In genomic region chr19:52187407-52187806, GRCh38 we compare ENCODE assay signal across 23 cellular contexts. TPM values are rescaled to one million over a fixed set of nuclear protein-coding genes. Genes with fewer than 3 reads are reported as not detected.
A peak's percentile ranks its signal among the peaks of the same experiment; 100 is the strongest.
DNase-seq lines count a peak whose midpoint lies in the region; ATAC-seq and TF ChIP-seq lines count a peak whose summit lies in the region.
"Had no signal": no experiment of that assay in that cellular context is flagged by ENCODE, and none has a peak within 500 bp of the region (broad histone marks: within the 10 kb centered on the region; RNA-seq: fewer than 3 reads in every experiment).

No MANE protein-coding gene starts in this region.

- H3K27me3 ChIP-seq in CD4-positive, alpha-beta T cell (ENCODE audit: control insufficient read depth, insufficient read depth, low read length), result no peaks in the 10 kb centered on the region
- no peaks in the 10 kb centered on the region for H3K27me3 ChIP-seq in hepatocyte
- H3K27me3 ChIP-seq: BE2C, SJSA1 had no signal

- peaks cover 19% of the 10 kb centered on the region for H3K4me1 ChIP-seq in hepatocyte (ENCODE audit: insufficient read depth)

- H3K9me2 ChIP-seq in hepatocyte (replicated peaks; ENCODE audit: insufficient read depth), result no peaks in the 10 kb centered on the region

- no peak overlapping the region for H3K4me3 ChIP-seq in hepatocyte
- H3K4me3 ChIP-seq: PC-9, SJSA1 had no signal

- no peak for DNase-seq in CD4-positive, alpha-beta T cell
- DNase-seq in T-helper 17 cell (no peak), hepatocyte (ENCODE audit: low spot score) (no peak)
- no peak for DNase-seq in activated CD4-positive, alpha-beta T cell treated with anti-CD3 and anti-CD28 coated beads, Interleukin-2, amount 10 ng/mL, durations not matched to agents 24 days and 14 days
- no peak for DNase-seq in activated CD8-positive, alpha-beta T cell treated with anti-CD3 and anti-CD28 coated beads for 36 hours
- DNase-seq: BE2C; CD4-positive, alpha-beta memory T cell; COR-L47; DMS53; HCEC 1CT; Kasumi-1; NCI-H1105 treated with DMSO at 0.1 percent for 48 hours; NCI-H146; NCI-H2029 treated with DMSO at 0.1 percent for 48 hours; NCI-H446 treated with DMSO at 0.1 percent for 48 hours; NCI-H526; NCI-H82; NK-92 treated with Interleukin-12 subunit alpha and Interleukin-12 subunit beta, amount 100 ng/mL, for 24 hours; PC-9; Right ventricle myocardium superior had no signal

- CTCF ChIA-PET in CD4-positive, alpha-beta T cell (lab: Charles Lee), result no interaction called here
- CTCF ChIA-PET in activated CD8-positive, alpha-beta T cell treated with anti-CD3 and anti-CD28 coated beads for 36 hours (lab: Charles Lee), result no interaction called here

- peaks cover 33% of the 10 kb centered on the region for H3K4me1 Mint-ChIP-seq in CD4-positive, alpha-beta T cell (ENCODE audit: low read depth)
- peaks cover 22% of the 10 kb centered on the region for H3K4me1 Mint-ChIP-seq in T-helper 17 cell
- H3K4me1 Mint-ChIP-seq in activated CD4-positive, alpha-beta T cell treated with anti-CD3 and anti-CD28 coated beads, Interleukin-2, amount 10 ng/mL, durations not matched to agents 24 days and 14 days, result peaks cover 19% of the 10 kb centered on the region
- H3K4me1 Mint-ChIP-seq in activated CD8-positive, alpha-beta T cell treated with anti-CD3 and anti-CD28 coated beads for 36 hours (ENCODE audit: low read depth), result peaks cover 20% of the 10 kb centered on the region

- H3K9me3 ChIP-seq in CD4-positive, alpha-beta T cell (ENCODE audit: control insufficient read depth, low read length), result no peaks in the 10 kb centered on the region
- no peaks in the 10 kb centered on the region for H3K9me3 ChIP-seq in T-helper 17 cell (ENCODE audit: control insufficient read depth, low read length, poor library complexity, severe bottlenecking)
- no peaks in the 10 kb centered on the region for H3K9me3 ChIP-seq in hepatocyte (ENCODE audit: low read depth)
- H3K9me3 ChIP-seq: BE2C, SJSA1 had no signal

- WGBS in hepatocyte (ENCODE audit: low lambda C conversion rate, missing lambda C conversion rate), result 97% methylated on average over 1 of the region's 1 CpG

- peak overlapping the region; percentile 96 for H3K27ac Mint-ChIP-seq in CD4-positive, alpha-beta T cell
- peak overlapping the region; percentile 97 for H3K27ac Mint-ChIP-seq in T-helper 17 cell
- no peak overlapping the region for H3K27ac Mint-ChIP-seq in activated CD4-positive, alpha-beta T cell treated with anti-CD3 and anti-CD28 coated beads, Interleukin-2, amount 10 ng/mL, durations not matched to agents 24 days and 14 days
- no peak overlapping the region for H3K27ac Mint-ChIP-seq in activated CD8-positive, alpha-beta T cell treated with anti-CD3 and anti-CD28 coated beads for 36 hours

- peaks cover 28% of the 10 kb centered on the region for H3K36me3 Mint-ChIP-seq in CD4-positive, alpha-beta T cell (ENCODE audit: low read depth)
- peaks cover 5% of the 10 kb centered on the region for H3K36me3 Mint-ChIP-seq in T-helper 17 cell (ENCODE audit: low read depth)
- H3K36me3 Mint-ChIP-seq in activated CD4-positive, alpha-beta T cell treated with anti-CD3 and anti-CD28 coated beads, Interleukin-2, amount 10 ng/mL, durations not matched to agents 24 days and 14 days (ENCODE audit: low read depth), result peaks cover 12% of the 10 kb centered on the region
- H3K36me3 Mint-ChIP-seq in activated CD8-positive, alpha-beta T cell treated with anti-CD3 and anti-CD28 coated beads for 36 hours (ENCODE audit: low read depth), result peaks cover 14% of the 10 kb centered on the region

- no peak overlapping the region for H3K4me3 Mint-ChIP-seq in CD4-positive, alpha-beta T cell
- H3K4me3 Mint-ChIP-seq in T-helper 17 cell, result no peak overlapping the region
- no peak overlapping the region for H3K4me3 Mint-ChIP-seq in activated CD4-positive, alpha-beta T cell treated with anti-CD3 and anti-CD28 coated beads, Interleukin-2, amount 10 ng/mL, durations not matched to agents 24 days and 14 days
- no peak overlapping the region for H3K4me3 Mint-ChIP-seq in activated CD8-positive, alpha-beta T cell treated with anti-CD3 and anti-CD28 coated beads for 36 hours

- H2AFZ ChIP-seq in hepatocyte, result no peak overlapping the region
- H2AFZ ChIP-seq: PC-9 had no signal

- peaks cover 16% of the 10 kb centered on the region for H4K20me1 ChIP-seq in hepatocyte (ENCODE audit: insufficient read depth, poor library complexity, severe bottlenecking)

- H3K79me2 ChIP-seq in hepatocyte, result peaks cover 29% of the 10 kb centered on the region

- intact Hi-C loops in CD4-positive, alpha-beta T cell (cut with DNase I, micrococcal nuclease), result loop anchor here in 1 of 2 experiments (5.0 kb wide), 1 partner anchor 485 kb away; no protein-coding TSS in a partner anchor
- intact Hi-C loops in activated CD4-positive, alpha-beta T cell treated with anti-CD3 and anti-CD28 coated beads, Interleukin-2, amount 10 ng/mL, durations not matched to agents 24 days and 14 days (cut with micrococcal nuclease), result no loop called here
- intact Hi-C loops in activated CD8-positive, alpha-beta T cell treated with anti-CD3 and anti-CD28 coated beads for 36 hours (cut with micrococcal nuclease), result no loop called here

- H3K27ac ChIP-seq in CD4-positive, alpha-beta T cell (ENCODE audit: low read depth, low read length), result no peak overlapping the region
- H3K27ac ChIP-seq in hepatocyte, result peak overlapping the region; percentile 62
- H3K27ac ChIP-seq: PC-9, SJSA1 had no signal

- H3K4me2 ChIP-seq in hepatocyte, result no peak overlapping the region
- H3K4me2 ChIP-seq: PC-9 had no signal

- no peak for TF ChIP-seq CTCF in CD4-positive, alpha-beta T cell (IDR thresholded peaks at IDR 0.05)
- TF ChIP-seq CTCF in hepatocyte (IDR thresholded peaks at IDR 0.05; ENCODE audit: poor library complexity), result no peak
- no peak for TF ChIP-seq CTCF in activated CD8-positive, alpha-beta T cell treated with anti-CD3 and anti-CD28 coated beads for 36 hours (IDR thresholded peaks at IDR 0.05)

- no peak for ATAC-seq in CD4-positive, alpha-beta T cell (ENCODE audit: poor library complexity)
- ATAC-seq in T-helper 17 cell (no peak), HG02981 (IDR thresholded peaks at IDR 0.05; ENCODE audit: unreplicated experiment) (no peak), GM19324 (IDR thresholded peaks at IDR 0.05; ENCODE audit: low FRiP score, unreplicated experiment) (no peak)
- ATAC-seq in activated CD8-positive, alpha-beta T cell treated with anti-CD3 and anti-CD28 coated beads for 36 hours, result no peak

- H3K36me3 ChIP-seq in hepatocyte (replicated peaks; ENCODE audit: insufficient read depth, low read depth), result no peaks in the 10 kb centered on the region

- H3K9me3 Mint-ChIP-seq in CD4-positive, alpha-beta T cell, result no peaks in the 10 kb centered on the region
- no peaks in the 10 kb centered on the region for H3K9me3 Mint-ChIP-seq in activated CD4-positive, alpha-beta T cell treated with anti-CD3 and anti-CD28 coated beads, Interleukin-2, amount 10 ng/mL, durations not matched to agents 24 days and 14 days
- H3K9me3 Mint-ChIP-seq in activated CD8-positive, alpha-beta T cell treated with anti-CD3 and anti-CD28 coated beads for 36 hours, result no peaks in the 10 kb centered on the region

- H3K27me3 Mint-ChIP-seq in CD4-positive, alpha-beta T cell, result no peaks in the 10 kb centered on the region
- no peaks in the 10 kb centered on the region for H3K27me3 Mint-ChIP-seq in T-helper 17 cell
- no peaks in the 10 kb centered on the region for H3K27me3 Mint-ChIP-seq in activated CD4-positive, alpha-beta T cell treated with anti-CD3 and anti-CD28 coated beads, Interleukin-2, amount 10 ng/mL, durations not matched to agents 24 days and 14 days
- no peaks in the 10 kb centered on the region for H3K27me3 Mint-ChIP-seq in activated CD8-positive, alpha-beta T cell treated with anti-CD3 and anti-CD28 coated beads for 36 hours
- H3K27me3 Mint-ChIP-seq: CD4-positive, alpha-beta memory T cell had no signal

- POLR2A ChIA-PET in CD4-positive, alpha-beta T cell (lab: Charles Lee), result no interaction called here
- POLR2A ChIA-PET in activated CD8-positive, alpha-beta T cell treated with anti-CD3 and anti-CD28 coated beads for 36 hours (lab: Charles Lee), result interaction anchor here (0.7 to 0.8 kb wide), 2 partner anchors 16 to 138 kb away, joined by 3 to 4 read pairs; partner anchors contain the start of gene ZNF836

RNA-seq across cellular contexts. Expression of gene PPP2R1A, which starts 2.4 kb away (rescaled TPM):
- total RNA-seq in CD4-positive, alpha-beta T cell, result 100 to 1,000 TPM; 151 to 157 TPM
- total RNA-seq in T-helper 17 cell (100 to 1,000 TPM; 173 to 180 TPM), hepatocyte (171 and 181 TPM in 2 replicates)
- 283 and 304 TPM in 2 replicates for polyA plus RNA-seq in hepatocyte
- 226 and 237 TPM in 2 replicates for total RNA-seq in activated CD4-positive, alpha-beta T cell treated with anti-CD3 and anti-CD28 coated beads, Interleukin-2, amount 10 ng/mL, durations not matched to agents 24 days and 14 days
- total RNA-seq in activated CD8-positive, alpha-beta T cell treated with anti-CD3 and anti-CD28 coated beads for 36 hours, result 100 to 1,000 TPM; 236 to 237 TPM

RNA-seq across cellular contexts. Expression of gene ZNF836, which starts 16.0 kb away (rescaled TPM):
- 10 to 100 TPM; 24.1 to 26.2 TPM for total RNA-seq in CD4-positive, alpha-beta T cell
- total RNA-seq in T-helper 17 cell, result 10 to 100 TPM; 18.9 to 21.2 TPM
- total RNA-seq in hepatocyte, result 4.3 and 9.4 TPM in 2 replicates
- 2.9 and 4.4 TPM in 2 replicates for polyA plus RNA-seq in hepatocyte
- total RNA-seq in activated CD4-positive, alpha-beta T cell treated with anti-CD3 and anti-CD28 coated beads, Interleukin-2, amount 10 ng/mL, durations not matched to agents 24 days and 14 days, result 6.3 and 6.7 TPM in 2 replicates
- 10 to 100 TPM; 10.3 to 12.6 TPM for total RNA-seq in activated CD8-positive, alpha-beta T cell treated with anti-CD3 and anti-CD28 coated beads for 36 hours

RNA-seq across cellular contexts. Expression of gene ZNF616, which starts 47.7 kb away (rescaled TPM):
- 1 to 10 TPM in 1 of 2 experiments, under 1 TPM in 1; 0.99 to 1.5 TPM for total RNA-seq in CD4-positive, alpha-beta T cell
- total RNA-seq in T-helper 17 cell, result 1 to 10 TPM; 2.0 to 3.9 TPM
- total RNA-seq in hepatocyte, result 9.1 and 10.7 TPM in 2 replicates
- 4.6 and 7.8 TPM in 2 replicates for polyA plus RNA-seq in hepatocyte
- total RNA-seq in activated CD4-positive, alpha-beta T cell treated with anti-CD3 and anti-CD28 coated beads, Interleukin-2, amount 10 ng/mL, durations not matched to agents 24 days and 14 days, result 6.1 and 7.1 TPM in 2 replicates
- total RNA-seq in activated CD8-positive, alpha-beta T cell treated with anti-CD3 and anti-CD28 coated beads for 36 hours, result 10 to 100 TPM; 11.2 to 11.7 TPM

Comparison
In these comparisons a context has a peak if more than half of its experiments do, and no peak if none do; other contexts are left out.
1. H3K27ac Mint-ChIP-seq: peak in CD4-positive, alpha-beta T cell (single experiment) and T-helper 17 cell (single experiment); none in activated CD4-positive, alpha-beta T cell treated with anti-CD3 and anti-CD28 coated beads, Interleukin-2, amount 10 ng/mL, durations not matched to agents 24 days and 14 days (single experiment) and activated CD8-positive, alpha-beta T cell treated with anti-CD3 and anti-CD28 coated beads for 36 hours (single experiment).